In genomic region chr3:129313983-129314756, GRCh38 we compare ENCODE assay signal across 7 cellular contexts. TPM values are rescaled to one million over a fixed set of nuclear protein-coding genes. Genes with fewer than 3 reads are reported as not detected.
A peak's percentile ranks its signal among the peaks of the same experiment; 100 is the strongest.
DNase-seq lines count a peak whose midpoint lies in the region; ATAC-seq and TF ChIP-seq lines count a peak whose summit lies in the region.

No MANE protein-coding gene starts in this region.

- H3K9me3 ChIP-seq in OCI-LY1 (ENCODE audit: low read length) (no peaks in the 10 kb centered on the region), mononuclear cell (ENCODE audit: low read depth, low read length) (no peaks in the 10 kb centered on the region)

- H3K9ac ChIP-seq in OCI-LY1 (ENCODE audit: low read length): peak overlapping the region; percentile 95

- peak overlapping the region; percentile 64 for H3K4me2 ChIP-seq in OCI-LY1 (ENCODE audit: low read length)

- 0 out of 2 replicates have a peak, but pooled peaks cover 7% of the 10 kb centered on the region for H3F3A ChIP-seq in OCI-LY1 (ENCODE audit: insufficient read depth, low read length)

- H4K20me1 ChIP-seq in OCI-LY1 (ENCODE audit: insufficient read depth, low read length): no peaks in the 10 kb centered on the region

- H3K79me2 ChIP-seq in OCI-LY1 (ENCODE audit: insufficient read depth, low read length): no peaks in the 10 kb centered on the region

- H3K4me1 ChIP-seq in OCI-LY1 (ENCODE audit: insufficient read depth, low read length, severe bottlenecking) (peaks cover 26% of the 10 kb centered on the region), mononuclear cell (ENCODE audit: insufficient read depth, low read length) (peaks cover 37% of the 10 kb centered on the region)

- TF ChIP-seq CTCF in GM12865 (IDR thresholded peaks at IDR 0.05; ENCODE audit: insufficient read depth, low read depth, low read length, missing control alignments): no peak
- TF ChIP-seq CTCF in OCI-LY1 (IDR thresholded peaks at IDR 0.05; ENCODE audit: low read length): no peak

- DNase-seq in GM12865 (ENCODE audit: low read depth) (no peak), dedifferentiated amniotic fluid mesenchymal stem cell (ENCODE audit: extremely low spot score) (peak; percentile 34), SIG-M5 treated with dmso at 0.1 percent for 504 hours (lab: John Stamatoyannopoulos, UW; ENCODE audit: unreplicated experiment) (no peak)

- H3K27ac ChIP-seq in OCI-LY1 (ENCODE audit: low read depth, low read length, poor library complexity, severe bottlenecking): peak overlapping the region; percentile 89

- peak overlapping the region; percentile 57 for H3K4me3 ChIP-seq in GM12865 (ENCODE audit: low read depth, low read length)
- H3K4me3 ChIP-seq in OCI-LY1 (ENCODE audit: low read depth, low read length, poor library complexity, severe bottlenecking): peak overlapping the region; percentile 91
- peak overlapping the region; percentile 83 for H3K4me3 ChIP-seq in mononuclear cell (ENCODE audit: low read length)

- peaks cover 5% of the 10 kb centered on the region; the same call in 1 of the 2 replicates for H3K36me3 ChIP-seq in OCI-LY1 (ENCODE audit: insufficient read depth, low read length)

- no peaks in the 10 kb centered on the region for H3K9me2 ChIP-seq in OCI-LY1 (ENCODE audit: low read depth, low read length)

- no peaks in the 10 kb centered on the region for H3K27me3 ChIP-seq in OCI-LY1 (ENCODE audit: insufficient read depth, low read length)
- no peaks in the 10 kb centered on the region for H3K27me3 ChIP-seq in mononuclear cell (ENCODE audit: insufficient read depth, low read length)

- H2AFZ ChIP-seq in OCI-LY1 (ENCODE audit: low read length): no peak overlapping the region

- ATAC-seq in GM21576 (IDR thresholded peaks at IDR 0.05; ENCODE audit: unreplicated experiment) (no peak), HG03108 (IDR thresholded peaks at IDR 0.05; ENCODE audit: unreplicated experiment) (no peak)

RNA-seq across cellular contexts. Expression of gene HMCES, which starts 35.5 kb away (rescaled TPM):
- total RNA-seq in mononuclear cell: 37.9 TPM
